ENCODE assay signal across 2 cellular contexts in the genomic region with DNA sequence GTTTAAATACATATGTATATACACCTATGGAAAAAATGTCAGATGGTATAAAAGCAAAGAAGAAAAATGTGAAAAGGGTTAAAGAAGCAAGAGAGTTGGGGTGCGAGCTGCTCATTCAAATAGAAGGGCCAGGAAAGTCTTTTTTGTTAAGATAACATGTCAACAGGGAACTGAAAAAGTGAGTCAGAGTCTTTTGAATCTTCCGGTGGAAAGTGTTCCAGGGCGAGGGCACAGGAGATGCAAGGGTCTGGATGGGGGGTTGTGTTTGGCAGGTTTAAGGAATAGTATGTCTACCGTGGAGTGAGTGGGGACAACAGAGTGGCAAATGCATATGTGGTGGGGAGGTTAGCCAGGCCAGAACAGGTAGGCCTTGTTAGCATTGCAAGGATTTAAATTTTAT.
TF ChIP-seq lines count a peak whose summit lies in the region.

No MANE protein-coding gene starts in this region.

TF ChIP-seq in IMR-90, 13 proteins besides CTCF, POLR2A, EP300 and RAD21:
- 0 out of 2 replicates have a peak, but pooled peaks have one; percentile 14 for TF ChIP-seq SMC3 (IDR thresholded peaks at IDR 0.05; ENCODE audit: low read depth, low read length)
- TF ChIP-seq BHLHE40 (IDR thresholded peaks at IDR 0.05; ENCODE audit: low read depth, low read length) = no peak
TF ChIP-seq in IMR-90: peak in this region for 1.

TF ChIP-seq in endothelial cell of umbilical vein, 7 proteins besides CTCF, POLR2A, EP300 and RAD21:
- TF ChIP-seq, protein P1, sequence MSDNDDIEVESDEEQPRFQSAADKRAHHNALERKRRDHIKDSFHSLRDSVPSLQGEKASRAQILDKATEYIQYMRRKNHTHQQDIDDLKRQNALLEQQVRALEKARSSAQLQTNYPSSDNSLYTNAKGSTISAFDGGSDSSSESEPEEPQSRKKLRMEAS (IDR thresholded peaks at IDR 0.05; ENCODE audit: insufficient read depth, insufficient read length) = no peak
- TF ChIP-seq EZH2 (IDR thresholded peaks at IDR 0.05; ENCODE audit: borderline replicate concordance, low read depth, low read length, severe bottlenecking) (no peak), FOS (IDR thresholded peaks at IDR 0.05; ENCODE audit: borderline replicate concordance, insufficient read depth, low read length) (peak; percentile 83), MYC (IDR thresholded peaks at IDR 0.05; ENCODE audit: low read depth, low read length) (no peak), JUN (IDR thresholded peaks at IDR 0.05; ENCODE audit: borderline replicate concordance, insufficient read depth, insufficient read length, low read depth) (peak; percentile 47), POLR2AphosphoS5 (IDR thresholded peaks at IDR 0.05; ENCODE audit: insufficient read depth, low read depth, low read length) (peak; percentile 29), GATA2 (IDR thresholded peaks at IDR 0.05; ENCODE audit: insufficient read depth, insufficient read length, low read depth, low read length) (peak; percentile 76)
